In the genomic region with DNA sequence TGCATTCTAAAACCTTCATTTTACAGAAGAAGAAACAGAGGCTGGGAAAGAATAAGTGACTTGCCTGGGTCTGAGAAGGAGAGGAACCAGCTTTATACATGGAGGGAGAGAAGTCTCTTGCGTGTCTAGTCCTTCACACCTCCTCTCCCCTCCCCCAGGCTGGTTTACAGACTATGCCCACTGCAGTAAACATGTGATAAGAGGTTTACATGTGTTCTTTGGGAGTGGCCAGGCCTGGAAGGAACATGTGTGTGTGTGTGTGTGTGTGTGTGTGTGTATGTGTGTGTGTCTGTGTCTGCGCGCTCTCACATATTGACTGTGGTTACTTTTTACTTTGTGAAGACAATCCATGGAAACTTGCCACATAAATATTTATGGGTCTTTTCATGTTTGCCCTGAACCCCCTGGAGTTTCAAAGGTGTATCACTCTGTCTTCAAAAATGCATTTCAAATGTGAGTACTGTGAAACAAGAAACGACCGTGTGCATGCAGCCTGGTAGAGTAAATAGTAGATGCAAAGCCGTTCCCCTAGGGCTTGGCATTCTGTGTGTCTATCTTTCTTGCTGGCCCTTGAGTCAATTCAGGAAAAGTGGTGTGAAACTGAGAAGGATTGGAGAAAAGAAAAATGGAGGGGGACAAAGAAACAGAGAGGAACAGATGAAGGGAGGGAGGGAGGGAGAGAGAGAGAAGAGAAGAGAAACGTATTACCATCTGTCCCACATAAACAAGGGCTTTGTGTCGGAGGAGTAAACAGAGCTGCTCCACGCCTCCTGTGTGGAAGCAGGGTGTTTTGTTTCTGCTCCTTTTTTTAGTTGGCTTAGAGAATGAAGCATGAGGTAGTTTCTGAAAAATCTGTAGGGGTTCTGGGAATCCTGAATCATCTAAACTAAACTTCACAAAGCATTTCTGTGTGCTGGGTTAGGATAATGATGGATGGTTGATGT, we compare ENCODE assay signal across 9 cellular contexts. TPM values are rescaled to one million over a fixed set of nuclear protein-coding genes. Genes with fewer than 3 reads are reported as not detected.
DNase-seq lines count a peak whose midpoint lies in the region; ATAC-seq and TF ChIP-seq lines count a peak whose summit lies in the region.
"Had no signal": no experiment of that assay in that cellular context is flagged by ENCODE, and none has a peak within 500 bp of the region (broad histone marks: within the 10 kb centered on the region; RNA-seq: fewer than 3 reads in every experiment).

No MANE protein-coding gene starts in this region.

- ATAC-seq in GM21360 (IDR thresholded peaks at IDR 0.05; ENCODE audit: unreplicated experiment) (no peak), T-cell (replicated peaks in 1 of 4) (no peak)

- no peak overlapping the region for H3K27ac ChIP-seq in suprapubic skin

- no peak for TF ChIP-seq CTCF in suprapubic skin (IDR thresholded peaks at IDR 0.05)

- DNase-seq in AG20443 (ENCODE audit: low spot score) (peak; percentile 56), NCI-H1092 treated with DMSO at 0.1 percent for 48 hours (lab: John Stamatoyannopoulos, UW) (peak; percentile 77), amniotic epithelial cell (ENCODE audit: low read depth) (peak; percentile 72), midbrain (lab: John Stamatoyannopoulos, UW) (peak; percentile 57), T-cell (no peak), suprapubic skin (ENCODE audit: low spot score in 2 of 2) (no peak), LoVo (ENCODE audit: low spot score) (no peak)
- DNase-seq: activated T-cell treated with anti-CD3 and anti-CD28 coated beads, Interleukin-2, amount 50 U/mL, for 1 hour had no signal

- CTCF ChIA-PET in T-cell (lab: Charles Lee) = no interaction called here

- H3K27me3 ChIP-seq in suprapubic skin = no peaks in the 10 kb centered on the region

- no peak overlapping the region for H3K4me3 ChIP-seq in suprapubic skin

- H3K4me1 Mint-ChIP-seq in T-cell = no peaks in the 10 kb centered on the region

- TF ChIP-seq EP300 in suprapubic skin (IDR thresholded peaks at IDR 0.05) = no peak

- no peaks in the 10 kb centered on the region for H3K9me3 ChIP-seq in suprapubic skin

- no peaks in the 10 kb centered on the region for H3K36me3 ChIP-seq in suprapubic skin

- peaks cover 25 to 26% of the 10 kb centered on the region in 2 donors for H3K27me3 Mint-ChIP-seq in T-cell

- TF ChIP-seq POLR2A in suprapubic skin (IDR thresholded peaks at IDR 0.05) = no peak

- no peak overlapping the region for H3K27ac Mint-ChIP-seq in T-cell

- peaks cover 4% of the 10 kb centered on the region for H3K4me1 ChIP-seq in suprapubic skin

- WGBS in suprapubic skin = 54% methylated on average over 9 of the region's 9 CpGs

- POLR2A ChIA-PET in T-cell (lab: Charles Lee) = no interaction called here

- no peaks in the 10 kb centered on the region for H3K36me3 Mint-ChIP-seq in T-cell

- H3K9me3 Mint-ChIP-seq in T-cell = no peaks in the 10 kb centered on the region

- no peak overlapping the region for H3K4me3 Mint-ChIP-seq in T-cell

RNA-seq across cellular contexts. Expression of gene CLDN11, which starts 51.7 kb away (rescaled TPM):
- under 1 TPM in 3 of 5 donors, not detected in 2; 0.51 to 0.76 (median 0.70) TPM for total RNA-seq in T-cell
- 1 to 10 TPM; 2.1 to 6.4 (median 3.6) TPM for total RNA-seq in suprapubic skin

Comparison
In these comparisons a context has a peak if more than half of its experiments do, and no peak if none do; other contexts are left out.
1. DNase-seq: peak in AG20443 (single experiment), NCI-H1092 treated with DMSO at 0.1 percent for 48 hours (single experiment), amniotic epithelial cell (single experiment) and midbrain (single experiment); none in T-cell (0 of 34), suprapubic skin (0 of 2) and LoVo (single experiment).